ENCODE assay signal across 12 cellular contexts in genomic region chrX:49198540-49199314, GRCh38. TPM values are rescaled to one million over a fixed set of nuclear protein-coding genes. Genes with fewer than 3 reads are reported as not detected.
DNase-seq lines count a peak whose midpoint lies in the region; ATAC-seq and TF ChIP-seq lines count a peak whose summit lies in the region.
"Had no signal": no experiment of that assay in that cellular context is flagged by ENCODE, and none has a peak within 500 bp of the region (broad histone marks: within the 10 kb centered on the region; RNA-seq: fewer than 3 reads in every experiment).

No MANE protein-coding gene starts in this region.

- H3K9me3 Mint-ChIP-seq in effector memory CD8-positive, alpha-beta T cell = no peaks in the 10 kb centered on the region
- H3K9me3 Mint-ChIP-seq: HFFc6 had no signal

- H3K27ac ChIP-seq in HEK293 (ENCODE audit: extremely low read depth, low read depth, low read length) (no peak overlapping the region), lower lobe of right lung (no peak overlapping the region)
- H3K27ac ChIP-seq: testis had no signal

- intact Hi-C loops in lower lobe of right lung (cut with DNase I) = no loop called here

- peaks cover 3 to 11% of the 10 kb centered on the region in 2 donors for H3K4me1 Mint-ChIP-seq in effector memory CD8-positive, alpha-beta T cell (ENCODE audit: low read depth in 2 of 2)

- POLR2A ChIA-PET in HEK293 (lab: Yijun Ruan, JAX) = interaction anchor here (1.0 kb wide), 1 partner anchor 8 kb away, joined by 4 read pairs; no protein-coding TSS in a partner anchor

- no peak for ATAC-seq in effector memory CD8-positive, alpha-beta T cell (replicated peaks)
- no peak for ATAC-seq in lower lobe of right lung
- ATAC-seq in GM21717 (IDR thresholded peaks at IDR 0.05; ENCODE audit: unreplicated experiment) = no peak
- ATAC-seq: left lobe of liver had no signal

- no peaks in the 10 kb centered on the region for H3K36me3 Mint-ChIP-seq in effector memory CD8-positive, alpha-beta T cell (ENCODE audit: insufficient read depth)

- H3K27me3 ChIP-seq in BE2C (no peaks in the 10 kb centered on the region), lower lobe of right lung (ENCODE audit: low read depth) (no peaks in the 10 kb centered on the region)
- H3K27me3 ChIP-seq: testis had no signal

- no peaks in the 10 kb centered on the region for H3K27me3 Mint-ChIP-seq in effector memory CD8-positive, alpha-beta T cell

- DNase-seq in BE2C = no peak
- no peak for DNase-seq in effector memory CD8-positive, alpha-beta T cell
- DNase-seq in lower lobe of right lung = no peak
- DNase-seq in HuH-7.5 (ENCODE audit: low spot score) = no peak
- DNase-seq: activated gamma-delta T cell; HFFc6; NCI-H2107; stimulated activated CD4-positive, alpha-beta T cell treated with anti-CD3 and anti-CD28 coated beads, Interleukin-4, amount 100 ng/mL, for 24 hours; testis had no signal

- H3K27ac Mint-ChIP-seq in effector memory CD8-positive, alpha-beta T cell = peak overlapping the region in 1 of 2 donors; percentile 16
- H3K27ac Mint-ChIP-seq: HFFc6 had no signal

- peak overlapping the region; percentile 19 to 42 for H3K4me3 Mint-ChIP-seq in effector memory CD8-positive, alpha-beta T cell
- H3K4me3 Mint-ChIP-seq: HFFc6 had no signal

- 0 out of 2 replicates have a peak, but pooled peaks cover 2% of the 10 kb centered on the region for H3K4me1 ChIP-seq in BE2C
- H3K4me1 ChIP-seq in HEK293 (ENCODE audit: control insufficient read depth, insufficient read depth, low read length) = no peaks in the 10 kb centered on the region
- H3K4me1 ChIP-seq in lower lobe of right lung = no peaks in the 10 kb centered on the region
- H3K4me1 ChIP-seq: testis had no signal

- peak overlapping the region; percentile 71 for H3K4me3 ChIP-seq in BE2C (ENCODE audit: low read depth, low read length)
- H3K4me3 ChIP-seq in HEK293 (ENCODE audit: low read depth, low read length) = no peak overlapping the region
- H3K4me3 ChIP-seq in lower lobe of right lung = no peak overlapping the region

- CTCF ChIA-PET in HEK293 (lab: Yijun Ruan, JAX) = no interaction called here

- no peak for TF ChIP-seq CTCF in BE2C (IDR thresholded peaks at IDR 0.05; ENCODE audit: low read depth, low read length)
- no peak for TF ChIP-seq CTCF in HEK293 (tag by site-specific recombination; IDR thresholded peaks at IDR 0.05)
- TF ChIP-seq CTCF in lower lobe of right lung (IDR thresholded peaks at IDR 0.05) = no peak

- H3K9me3 ChIP-seq in BE2C (no peaks in the 10 kb centered on the region), HEK293 (ENCODE audit: control insufficient read depth, insufficient read depth, low read depth, low read length) (no peaks in the 10 kb centered on the region), lower lobe of right lung (no peaks in the 10 kb centered on the region)
- H3K9me3 ChIP-seq: testis had no signal

- H3K36me3 ChIP-seq in BE2C (no peaks in the 10 kb centered on the region), HEK293 (ENCODE audit: control insufficient read depth in 2 of 2, insufficient read depth in 1 of 2, low read length in 2 of 2) (no peaks in the 10 kb centered on the region), lower lobe of right lung (no peaks in the 10 kb centered on the region)

TF ChIP-seq in HEK293, 187 proteins besides CTCF, POLR2A, EP300 and RAD21 (continues in another document):
- peak; percentile 37; the same call in 1 of the 2 replicates for TF ChIP-seq ZBTB21 (tag by site-specific recombination; IDR thresholded peaks at IDR 0.05)
- TF ChIP-seq PRDM1 (tag by site-specific recombination; IDR thresholded peaks at IDR 0.05) = peak; percentile 72; the same call in 1 of the 2 replicates
- TF ChIP-seq SP7 (tag by site-specific recombination; IDR thresholded peaks at IDR 0.05) = 0 out of 2 replicates have a peak, but pooled peaks have one; percentile 30
- no peak for TF ChIP-seq ZNF133 (tag by site-specific recombination; IDR thresholded peaks at IDR 0.05)
- TF ChIP-seq ZIC2 (tag by site-specific recombination; IDR thresholded peaks at IDR 0.05) = peak; percentile 38; the same call in 1 of the 2 replicates
- peak; percentile 25; the same call in 1 of the 2 replicates for TF ChIP-seq GLIS2 (tag by site-specific recombination; IDR thresholded peaks at IDR 0.05)
- no peak for TF ChIP-seq ZNF514 (tag by site-specific recombination; IDR thresholded peaks at IDR 0.05)
- TF ChIP-seq, protein P1, sequence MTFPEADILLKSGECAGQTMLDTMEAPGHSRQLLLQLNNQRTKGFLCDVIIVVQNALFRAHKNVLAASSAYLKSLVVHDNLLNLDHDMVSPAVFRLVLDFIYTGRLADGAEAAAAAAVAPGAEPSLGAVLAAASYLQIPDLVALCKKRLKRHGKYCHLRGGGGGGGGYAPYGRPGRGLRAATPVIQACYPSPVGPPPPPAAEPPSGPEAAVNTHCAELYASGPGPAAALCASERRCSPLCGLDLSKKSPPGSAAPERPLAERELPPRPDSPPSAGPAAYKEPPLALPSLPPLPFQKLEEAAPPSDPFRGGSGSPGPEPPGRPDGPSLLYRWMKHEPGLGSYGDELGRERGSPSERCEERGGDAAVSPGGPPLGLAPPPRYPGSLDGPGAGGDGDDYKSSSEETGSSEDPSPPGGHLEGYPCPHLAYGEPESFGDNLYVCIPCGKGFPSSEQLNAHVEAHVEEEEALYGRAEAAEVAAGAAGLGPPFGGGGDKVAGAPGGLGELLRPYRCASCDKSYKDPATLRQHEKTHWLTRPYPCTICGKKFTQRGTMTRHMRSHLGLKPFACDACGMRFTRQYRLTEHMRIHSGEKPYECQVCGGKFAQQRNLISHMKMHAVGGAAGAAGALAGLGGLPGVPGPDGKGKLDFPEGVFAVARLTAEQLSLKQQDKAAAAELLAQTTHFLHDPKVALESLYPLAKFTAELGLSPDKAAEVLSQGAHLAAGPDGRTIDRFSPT (tag by site-specific recombination; IDR thresholded peaks at IDR 0.05) = 0 out of 2 replicates have a peak, but pooled peaks have one; percentile 9
- TF ChIP-seq HOXA7 (CRISPR knock-in tag; IDR thresholded peaks at IDR 0.05; ENCODE audit: borderline replicate concordance) = no peak
- TF ChIP-seq KLF17 (tag by site-specific recombination; IDR thresholded peaks at IDR 0.05) = no peak
- no peak for TF ChIP-seq ZNF280D (tag by site-specific recombination; IDR thresholded peaks at IDR 0.05)
- no peak for TF ChIP-seq ZBTB44 (tag by site-specific recombination; IDR thresholded peaks at IDR 0.05)

RNA-seq across cellular contexts. Expression of gene SYP, which starts 1.3 kb away (rescaled TPM):
- 161 TPM for polyA plus RNA-seq in BE2C (2012; ENCODE audit: insufficient read depth, insufficient read length, low read depth)
- total RNA-seq in lower lobe of right lung = 4.2 TPM

RNA-seq across cellular contexts. Expression of gene PRICKLE3, which starts 12.6 kb away (rescaled TPM):
- not detected for polyA plus RNA-seq in BE2C (2012; ENCODE audit: insufficient read depth, insufficient read length, low read depth)
- total RNA-seq in lower lobe of right lung = 13.1 TPM

RNA-seq across cellular contexts. Expression of gene PLP2, which starts 27.0 kb away (rescaled TPM):
- polyA plus RNA-seq in BE2C (2012; ENCODE audit: insufficient read depth, insufficient read length, low read depth) = 70.6 TPM
- total RNA-seq in lower lobe of right lung = 91.8 TPM

RNA-seq across cellular contexts. Expression of gene CACNA1F, which starts 34.4 kb away (rescaled TPM):
- polyA plus RNA-seq in BE2C (2012; ENCODE audit: insufficient read depth, insufficient read length, low read depth) = 0.25 TPM
- 1.4 TPM for total RNA-seq in lower lobe of right lung
- total RNA-seq: HFFc6, left lobe of liver had no signal

RNA-seq across cellular contexts. Expression of gene MAGIX, which starts 36.2 kb away (rescaled TPM):
- 3.0 TPM for polyA plus RNA-seq in BE2C (2012; ENCODE audit: insufficient read depth, insufficient read length, low read depth)
- 6.7 TPM for total RNA-seq in lower lobe of right lung
